9 cellular contexts compared by ENCODE assay signal in the genomic region with DNA sequence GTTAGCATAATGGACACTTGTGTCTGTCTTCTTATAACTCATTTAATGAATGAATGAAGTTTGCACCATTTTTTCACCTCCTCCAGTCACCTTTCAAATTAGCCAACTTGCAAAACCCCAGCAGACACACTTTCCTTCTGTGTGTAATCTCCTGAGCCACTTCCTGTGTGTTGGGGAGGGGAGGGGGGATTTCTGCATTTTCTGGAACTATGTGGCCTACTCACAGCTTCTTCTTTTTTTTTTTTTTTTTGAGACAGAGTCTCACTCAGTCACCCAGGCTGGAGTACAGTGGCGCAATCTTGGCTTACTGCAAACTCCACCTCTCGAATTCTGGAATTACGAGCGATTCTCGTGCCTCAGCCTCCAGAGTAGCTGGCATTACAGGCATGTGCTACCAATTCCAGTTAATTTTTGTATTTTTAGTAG. TPM values are rescaled to one million over a fixed set of nuclear protein-coding genes. Genes with fewer than 3 reads are reported as not detected.
A peak's percentile ranks its signal among the peaks of the same experiment; 100 is the strongest.
DNase-seq lines count a peak whose midpoint lies in the region; ATAC-seq and TF ChIP-seq lines count a peak whose summit lies in the region.
"Had no signal": no experiment of that assay in that cellular context is flagged by ENCODE, and none has a peak within 500 bp of the region (broad histone marks: within the 10 kb centered on the region; RNA-seq: fewer than 3 reads in every experiment).

No MANE protein-coding gene starts in this region.

- peaks cover 33% of the 10 kb centered on the region for H3K4me1 Mint-ChIP-seq in activated T-helper 17 cell treated with anti-CD3 and anti-CD28 coated beads, Interleukin-2, amount 50 U/mL, for 72 hours
- H3K4me1 Mint-ChIP-seq in endothelial cell (ENCODE audit: unreplicated experiment), result peaks cover 3% of the 10 kb centered on the region

- no peaks in the 10 kb centered on the region for H3K27me3 Mint-ChIP-seq in activated T-helper 17 cell treated with anti-CD3 and anti-CD28 coated beads, Interleukin-2, amount 50 U/mL, for 72 hours
- H3K27me3 Mint-ChIP-seq in endothelial cell (ENCODE audit: unreplicated experiment), result peaks cover 6% of the 10 kb centered on the region

- ATAC-seq in HG02870 (IDR thresholded peaks at IDR 0.05; ENCODE audit: unreplicated experiment) (peak; percentile 52), left lobe of liver (no peak)
- peak; percentile 66 for ATAC-seq in activated T-helper 17 cell treated with anti-CD3 and anti-CD28 coated beads, Interleukin-2, amount 50 U/mL, for 72 hours (replicated peaks)

- no peak for TF ChIP-seq CTCF in AG09309 (IDR thresholded peaks at IDR 0.05; ENCODE audit: control insufficient read depth, insufficient read depth, low read depth, low read length, missing control alignments)
- no peak for TF ChIP-seq CTCF in endothelial cell (IDR thresholded peaks at IDR 0.05; ENCODE audit: unreplicated experiment)

- H3K4me3 ChIP-seq in AG09309 (ENCODE audit: control insufficient read depth, low read depth, low read length), result no peak overlapping the region

- peak overlapping the region; percentile 83 for H3K4me3 Mint-ChIP-seq in activated T-helper 17 cell treated with anti-CD3 and anti-CD28 coated beads, Interleukin-2, amount 50 U/mL, for 72 hours
- no peak overlapping the region for H3K4me3 Mint-ChIP-seq in endothelial cell (ENCODE audit: unreplicated experiment)

- H3K36me3 Mint-ChIP-seq in activated T-helper 17 cell treated with anti-CD3 and anti-CD28 coated beads, Interleukin-2, amount 50 U/mL, for 72 hours (ENCODE audit: low read depth), result no peaks in the 10 kb centered on the region
- no peaks in the 10 kb centered on the region for H3K36me3 Mint-ChIP-seq in endothelial cell (ENCODE audit: low read depth, unreplicated experiment)

- H3K27ac Mint-ChIP-seq in activated T-helper 17 cell treated with anti-CD3 and anti-CD28 coated beads, Interleukin-2, amount 50 U/mL, for 72 hours, result peak overlapping the region; percentile 95
- H3K27ac Mint-ChIP-seq in endothelial cell (ENCODE audit: unreplicated experiment), result no peak overlapping the region

- peak; percentile 73 for DNase-seq in AG09309 (ENCODE audit: low read depth)
- DNase-seq in left lobe of liver (ENCODE audit: low spot score), result peak; percentile 78
- no peak for DNase-seq in SHP77 (lab: John Stamatoyannopoulos, UW)
- DNase-seq in endothelial cell (ENCODE audit: low spot score), result no peak
- no peak for DNase-seq in NCI-H1092 treated with DMSO at 0.1 percent for 48 hours (lab: John Stamatoyannopoulos, UW)
- no peak for DNase-seq in activated gamma-delta T cell treated with Interleukin-2 at 50 U/mL for 16 hours

- H3K9me3 Mint-ChIP-seq in activated T-helper 17 cell treated with anti-CD3 and anti-CD28 coated beads, Interleukin-2, amount 50 U/mL, for 72 hours, result peaks cover 3% of the 10 kb centered on the region
- H3K9me3 Mint-ChIP-seq in endothelial cell (ENCODE audit: unreplicated experiment), result no peaks in the 10 kb centered on the region

RNA-seq across cellular contexts. Expression of a gene that starts 4.1 kb away (rescaled TPM):
- total RNA-seq in activated T-helper 17 cell treated with anti-CD3 and anti-CD28 coated beads, Interleukin-2, amount 50 U/mL, for 72 hours, result 100 to 1,000 TPM in 1 of 2 donors, 1 to 10 TPM in 1; 1.3 to 160 TPM
- total RNA-seq in left lobe of liver (17,840 TPM), endothelial cell (ENCODE audit: unreplicated experiment) (not detected)

RNA-seq across cellular contexts. Expression of a gene that starts 26.0 kb away (rescaled TPM):
- under 1 TPM in 1 of 2 donors, not detected in 1; 0.29 TPM for total RNA-seq in activated T-helper 17 cell treated with anti-CD3 and anti-CD28 coated beads, Interleukin-2, amount 50 U/mL, for 72 hours
- not detected for total RNA-seq in left lobe of liver
- not detected for total RNA-seq in endothelial cell (ENCODE audit: unreplicated experiment)
- total RNA-seq: urinary bladder had no signal

Comparison
In these comparisons a context has a peak if more than half of its experiments do, and no peak if none do; other contexts are left out.
1. DNase-seq: peak in AG09309 (single experiment) and left lobe of liver (single experiment); none in SHP77 (0 of 2), endothelial cell (single experiment), NCI-H1092 treated with DMSO at 0.1 percent for 48 hours (single experiment) and activated gamma-delta T cell treated with Interleukin-2 at 50 U/mL for 16 hours (single experiment).
2. RNA of a gene that starts 4.1 kb away (total RNA-seq): 17,840 TPM in left lobe of liver (single experiment); 1.3 to 160 TPM in activated T-helper 17 cell treated with anti-CD3 and anti-CD28 coated beads, Interleukin-2, amount 50 U/mL, for 72 hours and not detected in endothelial cell (single experiment); every median in the first group is over 100 times any median in the second.